ENCODE assay signal across 19 cellular contexts in genomic region chr11:84788220-84788619, GRCh38.
"Had no signal": no experiment of that assay in that cellular context is flagged by ENCODE, and none has a peak within 500 bp of the region (broad histone marks: within the 10 kb centered on the region; RNA-seq: fewer than 3 reads in every experiment).

No MANE protein-coding gene starts in this region.

- ATAC-seq: activated naive CD4-positive, alpha-beta T cell treated with anti-CD3 and anti-CD28 coated beads, Interleukin-2, amount 50 U/mL, for 72 hours; activated naive CD8-positive, alpha-beta T cell treated with anti-CD3 and anti-CD28 coated beads, Interleukin-2, amount 50 U/mL, for 24 hours; activated T-cell treated with anti-CD3 and anti-CD28 coated beads, Interleukin-2, amount 50 U/mL, for 4 hours had no signal

- DNase-seq: activated CD4-positive, alpha-beta memory T cell treated with anti-CD3 and anti-CD28 coated beads for 36 hours; activated CD4-positive, alpha-beta T cell treated with anti-CD3 and anti-CD28 coated beads, Interleukin-2, amount 10 ng/mL, durations not matched to agents 7 days and 5 days; activated CD4-positive, CD25-positive, alpha-beta regulatory T cell; activated CD8-positive, alpha-beta memory T cell treated with anti-CD3 and anti-CD28 coated beads for 24 hours; activated effector memory CD4-positive, alpha-beta T cell treated with anti-CD3 and anti-CD28 coated beads, Interleukin-2, amount 50 U/mL, for 16 hours; activated naive CD4-positive, alpha-beta T cell treated with Interleukin-2 at 50 U/mL for 16 hours; activated naive CD8-positive, alpha-beta T cell treated with anti-CD3 and anti-CD28 coated beads, Interleukin-2, amount 50 U/mL, for 24 hours; activated T-cell treated with anti-CD3 and anti-CD28 coated beads, Interleukin-2, amount 50 U/mL, for 4 hours; amniotic stem cell; MM.1S; NCI-H1105; NCI-H1436; NCI-H1694 treated with DMSO at 0.1 percent for 48 hours; NCI-H2029 treated with DMSO at 0.1 percent for 48 hours; NCI-H446; NCI-H524; SHP77 treated with DMSO at 0.1 percent for 48 hours had no signal

- H3K27ac ChIP-seq: VCaP had no signal
